ENCODE assay signal across 8 cellular contexts in genomic region chr2:73987109-73987947, GRCh38. TPM values are rescaled to one million over a fixed set of nuclear protein-coding genes. Genes with fewer than 3 reads are reported as not detected.
DNase-seq lines count a peak whose midpoint lies in the region; ATAC-seq and TF ChIP-seq lines count a peak whose summit lies in the region.

No MANE protein-coding gene starts in this region.

- H3K4me1 ChIP-seq in ACC112 (ENCODE audit: control insufficient read depth, insufficient read depth, low read length, unreplicated experiment) (peaks cover 29% of the 10 kb centered on the region), HUES64 (ENCODE audit: insufficient read depth, low read length) (peaks cover 33% of the 10 kb centered on the region), foreskin keratinocyte (peaks cover 17% of the 10 kb centered on the region)

- no peaks in the 10 kb centered on the region for H3K9me3 ChIP-seq in HUES64 (ENCODE audit: insufficient read depth, low read depth, low read length)

- peak; percentile 48 for ATAC-seq in activated CD8-positive, alpha-beta memory T cell treated with anti-CD3 and anti-CD28 coated beads, Interleukin-2, amount 10 ng/mL, durations not matched to agents 7 days and 5 days
- no peak for ATAC-seq in foreskin keratinocyte
- no peak for ATAC-seq in GM18498 (IDR thresholded peaks at IDR 0.05; ENCODE audit: unreplicated experiment)
- no peak for ATAC-seq in HG02642 (IDR thresholded peaks at IDR 0.05; ENCODE audit: poor library complexity, unreplicated experiment)

- H3K4me1 Mint-ChIP-seq in activated CD8-positive, alpha-beta memory T cell treated with anti-CD3 and anti-CD28 coated beads, Interleukin-2, amount 10 ng/mL, durations not matched to agents 7 days and 5 days, result peaks cover 49% of the 10 kb centered on the region
- peaks cover 57% of the 10 kb centered on the region for H3K4me1 Mint-ChIP-seq in progenitor cell of endocrine pancreas (ENCODE audit: low read depth)

- WGBS in HUES64, result 68% methylated on average over 24 of the region's 24 CpGs

- peak overlapping the region; percentile 82 for H3K27ac Mint-ChIP-seq in activated CD8-positive, alpha-beta memory T cell treated with anti-CD3 and anti-CD28 coated beads, Interleukin-2, amount 10 ng/mL, durations not matched to agents 7 days and 5 days
- peak overlapping the region; percentile 85 for H3K27ac Mint-ChIP-seq in progenitor cell of endocrine pancreas

- no peak overlapping the region for H3K27ac ChIP-seq in ACC112 (ENCODE audit: low read depth, low read length)
- no peak overlapping the region for H3K27ac ChIP-seq in HUES64 (ENCODE audit: low read depth, low read length)
- no peak overlapping the region for H3K27ac ChIP-seq in foreskin keratinocyte

- H3K36me3 ChIP-seq in ACC112 (ENCODE audit: insufficient read depth, low read length), result peaks cover 15% of the 10 kb centered on the region; the same call in 1 of the 2 replicates
- H3K36me3 ChIP-seq in HUES64 (ENCODE audit: insufficient read depth, low read length), result peaks cover 23% of the 10 kb centered on the region; the same call in 1 of the 2 replicates

- peak overlapping the region; percentile 82 for H3K4me3 ChIP-seq in ACC112 (ENCODE audit: low read depth, low read length)
- H3K4me3 ChIP-seq in HUES64 (ENCODE audit: low read length), result peak overlapping the region; percentile 14; the same call in 1 of the 2 replicates

- peak overlapping the region; percentile 32; the same call in 1 of the 2 replicates for H3K9ac ChIP-seq in HUES64 (ENCODE audit: low read depth, low read length)

- H3K36me3 Mint-ChIP-seq in activated CD8-positive, alpha-beta memory T cell treated with anti-CD3 and anti-CD28 coated beads, Interleukin-2, amount 10 ng/mL, durations not matched to agents 7 days and 5 days, result peaks cover 40% of the 10 kb centered on the region
- H3K36me3 Mint-ChIP-seq in progenitor cell of endocrine pancreas (ENCODE audit: insufficient read depth), result peaks cover 20% of the 10 kb centered on the region

- CTCF ChIA-PET in activated CD8-positive, alpha-beta memory T cell treated with anti-CD3 and anti-CD28 coated beads, Interleukin-2, amount 10 ng/mL, durations not matched to agents 7 days and 5 days (lab: Charles Lee), result interaction anchor here (0.7 to 4.4 kb wide), 25 partner anchors 8 to 219 kb away, joined by 3 to 23 read pairs (median 3); partner anchors contain the start of genes BOLA3, MOB1A and STAMBP

- H3K9me3 Mint-ChIP-seq in activated CD8-positive, alpha-beta memory T cell treated with anti-CD3 and anti-CD28 coated beads, Interleukin-2, amount 10 ng/mL, durations not matched to agents 7 days and 5 days (ENCODE audit: low read depth), result peaks cover 8% of the 10 kb centered on the region
- no peaks in the 10 kb centered on the region for H3K9me3 Mint-ChIP-seq in progenitor cell of endocrine pancreas (ENCODE audit: low read depth)

- H2AFZ ChIP-seq in ACC112 (ENCODE audit: low read length, unreplicated experiment), result no peak overlapping the region

- H3K27me3 Mint-ChIP-seq in activated CD8-positive, alpha-beta memory T cell treated with anti-CD3 and anti-CD28 coated beads, Interleukin-2, amount 10 ng/mL, durations not matched to agents 7 days and 5 days, result peaks cover 11% of the 10 kb centered on the region
- H3K27me3 Mint-ChIP-seq in progenitor cell of endocrine pancreas, result no peaks in the 10 kb centered on the region

- peaks cover 51% of the 10 kb centered on the region for H3K79me2 ChIP-seq in ACC112 (ENCODE audit: control insufficient read depth, insufficient read depth, low read length, unreplicated experiment)

- peak; percentile 71 for DNase-seq in activated CD8-positive, alpha-beta memory T cell treated with anti-CD3 and anti-CD28 coated beads, Interleukin-2, amount 10 ng/mL, durations not matched to agents 7 days and 5 days
- DNase-seq in foreskin keratinocyte (peak in 1 of 2 donors; percentile 33), progenitor cell of endocrine pancreas (ENCODE audit: low spot score, unreplicated experiment) (no peak), foreskin melanocyte (no peak)

- H3K4me3 Mint-ChIP-seq in activated CD8-positive, alpha-beta memory T cell treated with anti-CD3 and anti-CD28 coated beads, Interleukin-2, amount 10 ng/mL, durations not matched to agents 7 days and 5 days, result peak overlapping the region; percentile 74
- peak overlapping the region; percentile 78 for H3K4me3 Mint-ChIP-seq in progenitor cell of endocrine pancreas (ENCODE audit: low read depth)

- no peaks in the 10 kb centered on the region for H3K27me3 ChIP-seq in ACC112 (ENCODE audit: insufficient read depth, low read length)
- H3K27me3 ChIP-seq in HUES64 (ENCODE audit: insufficient read depth, low read length), result peaks cover 22% of the 10 kb centered on the region
- H3K27me3 ChIP-seq in foreskin keratinocyte, result no peaks in the 10 kb centered on the region

- TF ChIP-seq CTCF in foreskin keratinocyte (conservative IDR thresholded peaks at IDR 0.05) (peak; percentile 67), progenitor cell of endocrine pancreas (IDR thresholded peaks at IDR 0.05; ENCODE audit: unreplicated experiment) (no peak)

RNA-seq across cellular contexts. Expression of gene TET3, which starts 2.6 kb away (rescaled TPM):
- 7.1 TPM for polyA plus RNA-seq in HUES64 (2013, experiment 1 of 2)
- 7.7 TPM for polyA plus RNA-seq in HUES64 (2013, experiment 2 of 2)
- total RNA-seq in activated CD8-positive, alpha-beta memory T cell treated with anti-CD3 and anti-CD28 coated beads, Interleukin-2, amount 10 ng/mL, durations not matched to agents 7 days and 5 days, result 10 to 100 TPM; 12.7 to 13.7 TPM
- total RNA-seq in foreskin keratinocyte (5.2 and 5.5 TPM in 2 replicates), progenitor cell of endocrine pancreas (38.2 and 40.7 TPM in 2 replicates)
- polyA plus RNA-seq in foreskin keratinocyte, result 0.76 and 0.85 TPM in 2 replicates
